ENCODE assay signal across 7 cellular contexts in the genomic region with DNA sequence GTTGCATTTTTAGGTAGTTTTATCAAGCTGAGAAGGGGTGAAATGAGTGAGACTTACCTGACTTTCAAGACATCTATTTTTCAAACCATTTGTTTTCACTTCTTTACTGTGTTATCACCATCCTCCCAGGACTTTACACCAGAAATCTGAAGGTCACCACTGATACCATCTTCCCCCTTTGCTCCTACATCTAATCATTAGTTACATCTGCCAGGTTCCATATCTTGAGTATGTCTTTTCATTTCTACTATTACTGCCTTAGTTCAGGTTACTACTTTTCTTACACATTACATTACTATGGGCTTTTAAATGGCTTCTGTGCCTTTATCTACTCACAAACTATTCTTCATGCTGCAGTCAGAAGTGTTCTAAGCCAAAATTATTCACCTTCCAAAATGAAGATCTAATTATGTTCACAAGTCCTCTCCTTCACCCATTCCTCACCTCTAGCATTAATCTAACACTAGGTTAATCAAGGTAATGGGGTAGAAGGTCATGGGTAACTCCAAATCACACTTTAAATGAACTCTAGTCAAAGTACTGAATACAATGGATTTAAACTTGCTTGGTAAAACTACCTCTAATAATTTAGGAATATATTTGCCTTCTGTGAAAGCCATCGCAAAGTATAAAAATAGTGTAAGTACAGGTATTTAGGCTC. TPM values are rescaled to one million over a fixed set of nuclear protein-coding genes. Genes with fewer than 3 reads are reported as not detected.
DNase-seq lines count a peak whose midpoint lies in the region; ATAC-seq and TF ChIP-seq lines count a peak whose summit lies in the region.

No MANE protein-coding gene starts in this region.

- TF ChIP-seq POLR2A in erythroblast (IDR thresholded peaks at IDR 0.05; ENCODE audit: low read length), result no peak

- H3K9me3 ChIP-seq in GM23248 (ENCODE audit: low read depth) (no peaks in the 10 kb centered on the region), PC-3 (ENCODE audit: low read length) (no peaks in the 10 kb centered on the region), psoas muscle (no peaks in the 10 kb centered on the region)

- H3K79me2 ChIP-seq in GM23248 (ENCODE audit: insufficient read depth), result peaks cover 47% of the 10 kb centered on the region
- peaks cover 43% of the 10 kb centered on the region for H3K79me2 ChIP-seq in PC-3 (ENCODE audit: low read length)

- H3K27ac ChIP-seq in GM23248 (no peak overlapping the region), PC-3 (ENCODE audit: low read length) (no peak overlapping the region), psoas muscle (peak overlapping the region; percentile 96)

- in situ Hi-C loops in GM23248 (cut with MboI), result no loop called here

- POLR2A ChIA-PET in PC-3 (lab: Charles Lee; ENCODE audit: unreplicated experiment), result no interaction called here

- no peak for TF ChIP-seq CTCF in PC-3 (conservative IDR thresholded peaks at IDR 0.05; ENCODE audit: low read depth, low read length)
- TF ChIP-seq CTCF in psoas muscle (IDR thresholded peaks at IDR 0.05), result no peak

- peak overlapping the region; percentile 82 for H2AFZ ChIP-seq in GM23248
- no peak overlapping the region for H2AFZ ChIP-seq in PC-3 (ENCODE audit: low read length)

- H3K27me3 ChIP-seq in GM23248 (replicated peaks; ENCODE audit: insufficient read depth), result no peaks in the 10 kb centered on the region
- H3K27me3 ChIP-seq in PC-3 (ENCODE audit: low read length), result no peaks in the 10 kb centered on the region
- H3K27me3 ChIP-seq in psoas muscle (ENCODE audit: insufficient read depth in 3 of 3, low read length in 2 of 3), result no peaks in the 10 kb centered on the region

- peak overlapping the region; percentile 85 for H3K4me3 ChIP-seq in GM23248
- H3K4me3 ChIP-seq in PC-3 (ENCODE audit: low read length), result peak overlapping the region; percentile 99
- H3K4me3 ChIP-seq in psoas muscle, result peak overlapping the region; percentile 75

- DNase-seq in GM23248 (no peak), PC-3 (no peak), erythroblast (lab: John Stamatoyannopoulos, UW) (peak; percentile 33 to 49), psoas muscle (no peak), DMS 273 (lab: John Stamatoyannopoulos, UW; ENCODE audit: unreplicated experiment) (no peak), AG20443 (ENCODE audit: low spot score) (no peak), NCI-H524 treated with DMSO at 0.1 percent for 48 hours (lab: John Stamatoyannopoulos, UW) (no peak)

- 98 to 100% methylated on average over 1 of the region's 1 CpG for whole genome bisulfite sequencing in GM23248 (ENCODE audit: low coverage in 1 of 2, low lambda C conversion rate in 2 of 2, missing lambda C conversion rate in 2 of 2), 2 experiments
- 70 to 81% (median 72%) methylated on average over 1 of the region's 1 CpG for WGBS in psoas muscle, 3 donors

- H3F3A ChIP-seq in GM23248 (ENCODE audit: insufficient read depth) (peaks cover 6% of the 10 kb centered on the region; the same call in 1 of the 2 replicates), PC-3 (ENCODE audit: low read length, unreplicated experiment) (no peaks in the 10 kb centered on the region)

- BruUV-seq in PC-3 (replicated peaks; lab: Mats Ljungman, UMichigan), result no TSS peak

- CTCF ChIA-PET in PC-3 (lab: Charles Lee), result no interaction called here

- H3K9ac ChIP-seq in GM23248, result peak overlapping the region; percentile 94
- no peak overlapping the region; the same call in 1 of the 2 replicates for H3K9ac ChIP-seq in PC-3 (ENCODE audit: low read length)

- intact Hi-C loops in PC-3 (cut with micrococcal nuclease), result loop anchor here (2.0 kb wide), 1 partner anchor 33 kb away; no protein-coding TSS in a partner anchor
- intact Hi-C loops in psoas muscle (cut with DNase I), result loop anchor here in 1 of 2 donors (2.0 to 5.0 kb wide), 3 partner anchors 41 to 616 kb away; a partner anchor contains a TSS

- H3K4me2 ChIP-seq in GM23248 (ENCODE audit: unreplicated experiment), result peak overlapping the region; percentile 84
- H3K4me2 ChIP-seq in PC-3 (ENCODE audit: low read length), result peak overlapping the region; percentile 89

- no peaks in the 10 kb centered on the region for H4K20me1 ChIP-seq in GM23248 (ENCODE audit: insufficient read depth)
- H4K20me1 ChIP-seq in PC-3 (ENCODE audit: low read length), result 0 out of 2 replicates have a peak, but pooled peaks cover 3% of the 10 kb centered on the region

- H3K4me1 ChIP-seq in GM23248 (ENCODE audit: insufficient read depth) (peaks cover 15% of the 10 kb centered on the region; the same call in 1 of the 2 replicates), PC-3 (ENCODE audit: insufficient read depth, low read length) (peaks cover 21% of the 10 kb centered on the region), psoas muscle (peaks cover 28% of the 10 kb centered on the region)

- ATAC-seq in PC-3, result no peak
- no peak for ATAC-seq in psoas muscle

- no peaks in the 10 kb centered on the region for H3K36me3 ChIP-seq in GM23248 (ENCODE audit: low read depth)
- H3K36me3 ChIP-seq in PC-3 (ENCODE audit: low read depth, low read length), result no peaks in the 10 kb centered on the region
- H3K36me3 ChIP-seq in psoas muscle (ENCODE audit: insufficient read depth in 1 of 2, low read depth in 1 of 2), result no peaks in the 10 kb centered on the region

- H3K9me2 ChIP-seq in GM23248 (ENCODE audit: insufficient read depth) (peaks cover 3% of the 10 kb centered on the region; the same call in 1 of the 2 replicates), PC-3 (replicated peaks; ENCODE audit: low read length) (no peaks in the 10 kb centered on the region)

RNA-seq across cellular contexts. Expression of a gene that starts 2.1 kb away (rescaled TPM):
- total RNA-seq in GM23248 (2014; rRNA removed; shearing (Covaris generic)), result 30.6 and 39.2 TPM in 2 replicates
- polyA plus RNA-seq in GM23248 (2016; fragmentation: Nextera tagmentation; extraction: Ambion mirVana) (35.8 and 36.8 TPM in 2 replicates), psoas muscle (10 to 100 TPM; 62.1 to 66.2 (median 64.9) TPM)
- total RNA-seq in PC-3 (2014; rRNA removed) (24.6 and 37.0 TPM in 2 replicates), psoas muscle (100 to 1,000 TPM in 1 of 4 donors, 10 to 100 TPM in 3; 86.8 to 119 (median 95.3) TPM)

RNA-seq across cellular contexts. Expression of a gene that starts 44.4 kb away (rescaled TPM):
- total RNA-seq in GM23248 (2014; rRNA removed; shearing (Covaris generic)), result 26.5 and 62.6 TPM in 2 replicates
- polyA plus RNA-seq in GM23248 (2016; fragmentation: Nextera tagmentation; extraction: Ambion mirVana) (14.7 and 14.9 TPM in 2 replicates), psoas muscle (1 to 10 TPM; 2.8 to 9.1 (median 3.9) TPM)
- total RNA-seq in PC-3 (2014; rRNA removed) (23.2 and 25.0 TPM in 2 replicates), psoas muscle (10 to 100 TPM in 2 of 4 donors, 1 to 10 TPM in 2; 8.9 to 26.9 (median 11.7) TPM)

Comparison
In these comparisons a context has a peak if more than half of its experiments do, and no peak if none do; other contexts are left out.
1. DNase-seq: peak in erythroblast (2 of 2); none in GM23248 (single experiment), PC-3 (single experiment), psoas muscle (0 of 2), DMS 273 (single experiment), AG20443 (single experiment) and NCI-H524 treated with DMSO at 0.1 percent for 48 hours (single experiment).
2. Peak in every context shown above with its lines, with median percentiles within 50 percentile points of each other: H3K4me3 ChIP-seq.